1 cellular context compared by ENCODE assay signal in the genomic region with DNA sequence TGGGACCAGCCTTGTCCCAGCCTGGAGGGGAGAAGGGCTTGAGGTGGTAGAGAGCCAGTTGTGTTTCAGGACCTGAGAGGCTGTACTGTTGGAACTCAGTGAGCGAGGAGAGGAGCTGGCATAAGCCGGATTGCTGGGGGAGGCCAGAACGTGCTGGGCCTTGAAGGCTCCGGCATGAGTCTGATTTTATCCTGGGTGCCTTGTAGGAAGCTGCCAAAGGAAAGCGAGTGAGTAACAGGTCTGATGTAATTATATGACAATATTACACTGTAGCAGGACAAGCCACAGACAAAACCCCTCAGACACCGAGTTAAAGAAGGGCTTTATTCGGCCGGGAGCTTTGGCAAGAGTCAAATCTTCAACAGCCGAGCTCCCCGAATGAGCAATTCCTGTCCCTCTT.
TF ChIP-seq lines count a peak whose summit lies in the region.

No MANE protein-coding gene starts in this region.

TF ChIP-seq in K562, 482 proteins besides CTCF, POLR2A, EP300 and RAD21 (continued from another document):
- TF ChIP-seq, protein P1, sequence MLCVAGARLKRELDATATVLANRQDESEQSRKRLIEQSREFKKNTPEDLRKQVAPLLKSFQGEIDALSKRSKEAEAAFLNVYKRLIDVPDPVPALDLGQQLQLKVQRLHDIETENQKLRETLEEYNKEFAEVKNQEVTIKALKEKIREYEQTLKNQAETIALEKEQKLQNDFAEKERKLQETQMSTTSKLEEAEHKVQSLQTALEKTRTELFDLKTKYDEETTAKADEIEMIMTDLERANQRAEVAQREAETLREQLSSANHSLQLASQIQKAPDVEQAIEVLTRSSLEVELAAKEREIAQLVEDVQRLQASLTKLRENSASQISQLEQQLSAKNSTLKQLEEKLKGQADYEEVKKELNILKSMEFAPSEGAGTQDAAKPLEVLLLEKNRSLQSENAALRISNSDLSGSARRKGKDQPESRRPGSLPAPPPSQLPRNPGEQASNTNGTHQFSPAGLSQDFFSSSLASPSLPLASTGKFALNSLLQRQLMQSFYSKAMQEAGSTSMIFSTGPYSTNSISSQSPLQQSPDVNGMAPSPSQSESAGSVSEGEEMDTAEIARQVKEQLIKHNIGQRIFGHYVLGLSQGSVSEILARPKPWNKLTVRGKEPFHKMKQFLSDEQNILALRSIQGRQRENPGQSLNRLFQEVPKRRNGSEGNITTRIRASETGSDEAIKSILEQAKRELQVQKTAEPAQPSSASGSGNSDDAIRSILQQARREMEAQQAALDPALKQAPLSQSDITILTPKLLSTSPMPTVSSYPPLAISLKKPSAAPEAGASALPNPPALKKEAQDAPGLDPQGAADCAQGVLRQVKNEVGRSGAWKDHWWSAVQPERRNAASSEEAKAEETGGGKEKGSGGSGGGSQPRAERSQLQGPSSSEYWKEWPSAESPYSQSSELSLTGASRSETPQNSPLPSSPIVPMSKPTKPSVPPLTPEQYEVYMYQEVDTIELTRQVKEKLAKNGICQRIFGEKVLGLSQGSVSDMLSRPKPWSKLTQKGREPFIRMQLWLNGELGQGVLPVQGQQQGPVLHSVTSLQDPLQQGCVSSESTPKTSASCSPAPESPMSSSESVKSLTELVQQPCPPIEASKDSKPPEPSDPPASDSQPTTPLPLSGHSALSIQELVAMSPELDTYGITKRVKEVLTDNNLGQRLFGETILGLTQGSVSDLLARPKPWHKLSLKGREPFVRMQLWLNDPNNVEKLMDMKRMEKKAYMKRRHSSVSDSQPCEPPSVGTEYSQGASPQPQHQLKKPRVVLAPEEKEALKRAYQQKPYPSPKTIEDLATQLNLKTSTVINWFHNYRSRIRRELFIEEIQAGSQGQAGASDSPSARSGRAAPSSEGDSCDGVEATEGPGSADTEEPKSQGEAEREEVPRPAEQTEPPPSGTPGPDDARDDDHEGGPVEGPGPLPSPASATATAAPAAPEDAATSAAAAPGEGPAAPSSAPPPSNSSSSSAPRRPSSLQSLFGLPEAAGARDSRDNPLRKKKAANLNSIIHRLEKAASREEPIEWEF (CRISPR knock-in tag; IDR thresholded peaks at IDR 0.05), result no peak
- TF ChIP-seq DMBX1 (CRISPR knock-in tag; IDR thresholded peaks at IDR 0.05; ENCODE audit: borderline replicate concordance), result peak; percentile 61; the same call in 1 of the 2 replicates
- TF ChIP-seq, protein P2, sequence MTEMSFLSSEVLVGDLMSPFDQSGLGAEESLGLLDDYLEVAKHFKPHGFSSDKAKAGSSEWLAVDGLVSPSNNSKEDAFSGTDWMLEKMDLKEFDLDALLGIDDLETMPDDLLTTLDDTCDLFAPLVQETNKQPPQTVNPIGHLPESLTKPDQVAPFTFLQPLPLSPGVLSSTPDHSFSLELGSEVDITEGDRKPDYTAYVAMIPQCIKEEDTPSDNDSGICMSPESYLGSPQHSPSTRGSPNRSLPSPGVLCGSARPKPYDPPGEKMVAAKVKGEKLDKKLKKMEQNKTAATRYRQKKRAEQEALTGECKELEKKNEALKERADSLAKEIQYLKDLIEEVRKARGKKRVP (CRISPR knock-in tag; IDR thresholded peaks at IDR 0.05), result peak; percentile 73
- no peak for TF ChIP-seq TCFL5 (CRISPR knock-in tag; conservative IDR thresholded peaks at IDR 0.05)
- TF ChIP-seq TBL1XR1 (IDR thresholded peaks at IDR 0.05; ENCODE audit: low read length in 2 of 2), result no peak
- TF ChIP-seq SP1 (CRISPR knock-in tag; IDR thresholded peaks at IDR 0.05), result no peak
- peak; percentile 66; the same call in 1 of the 2 replicates for TF ChIP-seq BHLHE40 (IDR thresholded peaks at IDR 0.05; ENCODE audit: low read length)
- peak; percentile 75 for TF ChIP-seq SMAD4 (CRISPR knock-in tag; conservative IDR thresholded peaks at IDR 0.05)
- peak; percentile 78 for TF ChIP-seq CEBPG (CRISPR knock-in tag; IDR thresholded peaks at IDR 0.05)
- peak; percentile 63 to 89 for TF ChIP-seq CEBPG (tag; conservative IDR thresholded peaks at IDR 0.05 in 1 of 2, IDR thresholded peaks at IDR 0.05 in 1 of 2)
- peak; percentile 79; the same call in 1 of the 2 replicates for TF ChIP-seq ZNF584 (CRISPR knock-in tag; IDR thresholded peaks at IDR 0.05; ENCODE audit: low read depth)
- peak; percentile 40; the same call in 1 of the 2 replicates for TF ChIP-seq SOX6 (IDR thresholded peaks at IDR 0.05)
- TF ChIP-seq NFATC3 (IDR thresholded peaks at IDR 0.05), result no peak
- TF ChIP-seq, protein P3, sequence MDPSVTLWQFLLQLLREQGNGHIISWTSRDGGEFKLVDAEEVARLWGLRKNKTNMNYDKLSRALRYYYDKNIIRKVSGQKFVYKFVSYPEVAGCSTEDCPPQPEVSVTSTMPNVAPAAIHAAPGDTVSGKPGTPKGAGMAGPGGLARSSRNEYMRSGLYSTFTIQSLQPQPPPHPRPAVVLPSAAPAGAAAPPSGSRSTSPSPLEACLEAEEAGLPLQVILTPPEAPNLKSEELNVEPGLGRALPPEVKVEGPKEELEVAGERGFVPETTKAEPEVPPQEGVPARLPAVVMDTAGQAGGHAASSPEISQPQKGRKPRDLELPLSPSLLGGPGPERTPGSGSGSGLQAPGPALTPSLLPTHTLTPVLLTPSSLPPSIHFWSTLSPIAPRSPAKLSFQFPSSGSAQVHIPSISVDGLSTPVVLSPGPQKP (CRISPR knock-in tag; IDR thresholded peaks at IDR 0.05), result no peak
- TF ChIP-seq RBFOX2 (IDR thresholded peaks at IDR 0.05; ENCODE audit: low read depth, low read length), result 0 out of 2 replicates have a peak, but pooled peaks have one; percentile 18
- TF ChIP-seq POLR3G (IDR thresholded peaks at IDR 0.05; ENCODE audit: extremely low read depth, insufficient read length, insufficient replicate concordance), result no peak
- TF ChIP-seq HMGN3 (IDR thresholded peaks at IDR 0.05; ENCODE audit: borderline replicate concordance, extremely low read depth, insufficient read length, low read depth, low read length), result no peak
- no peak for TF ChIP-seq ZNF347 (CRISPR knock-in tag; IDR thresholded peaks at IDR 0.05; ENCODE audit: low read depth)
- TF ChIP-seq, protein P4, sequence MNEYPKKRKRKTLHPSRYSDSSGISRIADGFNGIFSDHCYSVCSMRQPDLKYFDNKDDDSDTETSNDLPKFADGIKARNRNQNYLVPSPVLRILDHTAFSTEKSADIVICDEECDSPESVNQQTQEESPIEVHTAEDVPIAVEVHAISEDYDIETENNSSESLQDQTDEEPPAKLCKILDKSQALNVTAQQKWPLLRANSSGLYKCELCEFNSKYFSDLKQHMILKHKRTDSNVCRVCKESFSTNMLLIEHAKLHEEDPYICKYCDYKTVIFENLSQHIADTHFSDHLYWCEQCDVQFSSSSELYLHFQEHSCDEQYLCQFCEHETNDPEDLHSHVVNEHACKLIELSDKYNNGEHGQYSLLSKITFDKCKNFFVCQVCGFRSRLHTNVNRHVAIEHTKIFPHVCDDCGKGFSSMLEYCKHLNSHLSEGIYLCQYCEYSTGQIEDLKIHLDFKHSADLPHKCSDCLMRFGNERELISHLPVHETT (CRISPR knock-in tag; conservative IDR thresholded peaks at IDR 0.05 in 1 of 2, IDR thresholded peaks at IDR 0.05 in 1 of 2), result no peak
- peak; percentile 39; the same call in 1 of the 2 replicates for TF ChIP-seq CXXC5 (CRISPR knock-in tag; IDR thresholded peaks at IDR 0.05)
- peak; percentile 67 for TF ChIP-seq ZNF175 (CRISPR knock-in tag; IDR thresholded peaks at IDR 0.05; ENCODE audit: low read depth)
- no peak for TF ChIP-seq ZFP36 (IDR thresholded peaks at IDR 0.05; ENCODE audit: low read depth, low read length, partially characterized antibody)
- TF ChIP-seq TCF7 (IDR thresholded peaks at IDR 0.05; ENCODE audit: borderline replicate concordance), result no peak
